In the genomic region with DNA sequence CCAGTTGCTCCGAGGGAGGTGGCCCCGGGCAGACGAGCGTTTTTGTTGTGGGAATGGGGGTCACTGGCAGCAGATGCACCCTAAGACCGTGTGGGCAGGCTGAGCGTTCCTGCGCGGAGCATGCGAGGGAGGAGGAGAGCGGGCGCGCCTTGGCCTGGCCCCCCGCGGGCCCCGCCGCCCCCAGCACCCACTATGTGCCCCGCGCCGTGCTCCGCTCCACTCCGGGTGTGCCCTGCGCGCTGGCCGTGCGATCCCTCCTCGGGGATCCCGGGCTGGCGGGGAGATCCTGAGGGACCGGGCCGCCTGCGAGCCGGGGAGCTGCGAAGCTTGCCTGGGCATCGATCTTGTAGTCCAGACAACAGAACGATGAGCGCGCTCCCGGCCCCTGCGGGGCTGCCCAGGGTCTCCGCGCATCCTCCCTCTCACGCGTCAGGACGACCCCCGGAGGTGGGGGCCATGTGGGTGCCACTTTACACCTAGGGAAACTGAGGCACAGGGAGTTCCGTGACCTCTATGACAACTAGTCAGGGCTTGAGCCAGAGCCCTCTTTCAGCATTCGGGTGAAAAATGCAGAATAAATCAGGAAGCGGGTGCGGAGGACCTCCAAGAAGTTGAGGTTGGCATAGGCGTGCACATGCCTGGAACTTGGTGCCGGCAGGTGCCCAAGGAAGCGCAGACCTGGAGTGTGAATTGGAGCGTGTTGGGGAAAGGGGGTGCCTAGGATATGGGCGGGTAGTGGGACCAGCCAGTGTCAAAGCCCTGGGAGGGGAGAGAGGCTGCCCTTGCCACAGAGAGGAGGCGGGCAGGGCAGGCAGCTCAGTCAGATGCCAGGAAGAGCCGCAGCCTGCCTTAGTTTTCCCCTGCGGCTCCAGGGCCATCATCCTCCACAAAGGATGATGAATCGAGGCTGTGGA, we compare ENCODE assay signal across 8 cellular contexts. TPM values are rescaled to one million over a fixed set of nuclear protein-coding genes. Genes with fewer than 3 reads are reported as not detected.
A peak's percentile ranks its signal among the peaks of the same experiment; 100 is the strongest.
DNase-seq lines count a peak whose midpoint lies in the region; ATAC-seq and TF ChIP-seq lines count a peak whose summit lies in the region.

No MANE protein-coding gene starts in this region.

- H2BK15ac ChIP-seq in mesendoderm (replicated peaks; ENCODE audit: low read depth), result no peak overlapping the region

- peak overlapping the region; percentile 99 for H3K56ac ChIP-seq in mesendoderm (ENCODE audit: low read length)

- intact Hi-C loops in colonic mucosa (cut with DNase I) (no loop called here), upper lobe of right lung (cut with DNase I) (no loop called here)

- peak overlapping the region; percentile 94 to 98 for H3K9ac ChIP-seq in colonic mucosa (ENCODE audit: low read depth in 2 of 2, low read length in 2 of 2)
- peak overlapping the region; percentile 96 for H3K9ac ChIP-seq in mesendoderm (ENCODE audit: low read length)

- H3K27me3 ChIP-seq in colonic mucosa, result no peaks in the 10 kb centered on the region
- no peaks in the 10 kb centered on the region for H3K27me3 ChIP-seq in mesendoderm (ENCODE audit: insufficient read depth, low read length, poor library complexity)
- H3K27me3 ChIP-seq in upper lobe of right lung, result no peaks in the 10 kb centered on the region

- H3K36me3 ChIP-seq in colonic mucosa, result no peaks in the 10 kb centered on the region
- H3K36me3 ChIP-seq in mesendoderm (ENCODE audit: control insufficient read depth, insufficient read depth, low read length), result no peaks in the 10 kb centered on the region
- H3K36me3 ChIP-seq in upper lobe of right lung, result no peaks in the 10 kb centered on the region

- H3K4me2 ChIP-seq in mesendoderm (ENCODE audit: low read length), result peak overlapping the region; percentile 86

- H2BK5ac ChIP-seq in mesendoderm (ENCODE audit: low read length), result peak overlapping the region; percentile 83

- peaks cover 24% of the 10 kb centered on the region for H3K79me2 ChIP-seq in mesendoderm (ENCODE audit: control insufficient read depth, insufficient read depth, low read length)

- DNase-seq in NCI-H345 (lab: John Stamatoyannopoulos, UW), result peak; percentile 21
- DNase-seq in NCI-H345 treated with DMSO at 0.1 percent for 48 hours (lab: John Stamatoyannopoulos, UW; ENCODE audit: unreplicated experiment), result no peak
- DNase-seq in NCI-H774 (lab: John Stamatoyannopoulos, UW), result peak; percentile 13
- peak; percentile 42 for DNase-seq in colonic mucosa
- peak; percentile 29 for DNase-seq in mesendoderm
- DNase-seq in upper lobe of right lung, result peak; percentile 76
- no peak for DNase-seq in SHP77 (lab: John Stamatoyannopoulos, UW)

- ATAC-seq in upper lobe of right lung (peak; percentile 4), HG02870 (IDR thresholded peaks at IDR 0.05; ENCODE audit: unreplicated experiment) (no peak)

- TF ChIP-seq CTCF in colonic mucosa (IDR thresholded peaks at IDR 0.05), result no peak
- TF ChIP-seq CTCF in upper lobe of right lung (IDR thresholded peaks at IDR 0.05), result no peak

- peak overlapping the region; percentile 88 for H4K8ac ChIP-seq in mesendoderm (ENCODE audit: low read depth, low read length)

- H3K79me1 ChIP-seq in mesendoderm (ENCODE audit: low read length), result peaks cover 10% of the 10 kb centered on the region

- H3K4me3 ChIP-seq in colonic mucosa (peak overlapping the region; percentile 78), mesendoderm (ENCODE audit: low read length) (peak overlapping the region; percentile 50), upper lobe of right lung (peak overlapping the region; percentile 83)

- H3K9me3 ChIP-seq in colonic mucosa, result no peaks in the 10 kb centered on the region
- H3K9me3 ChIP-seq in upper lobe of right lung, result no peaks in the 10 kb centered on the region

- H2BK120ac ChIP-seq in mesendoderm (ENCODE audit: low read depth, low read length), result peak overlapping the region; percentile 55

- no CpG with 5 or more reads among the region's 58 CpGs for WGBS in mesendoderm (ENCODE audit: extremely low coverage, insufficient coverage, low lambda C conversion rate)

- peak overlapping the region; percentile 99 for H3K27ac ChIP-seq in colonic mucosa
- H3K27ac ChIP-seq in mesendoderm (ENCODE audit: low read depth, low read length), result peak overlapping the region; percentile 99
- peak overlapping the region; percentile 99 for H3K27ac ChIP-seq in upper lobe of right lung

- peak overlapping the region; percentile 89 for H3K18ac ChIP-seq in mesendoderm (ENCODE audit: low read length)

- H3K4me1 ChIP-seq in colonic mucosa (peaks cover 16% of the 10 kb centered on the region), mesendoderm (ENCODE audit: control insufficient read depth, low read depth, low read length) (peaks cover 2% of the 10 kb centered on the region), upper lobe of right lung (peaks cover 31% of the 10 kb centered on the region)

- no peak overlapping the region for H4K5ac ChIP-seq in mesendoderm (ENCODE audit: low read length)

- H2AK5ac ChIP-seq in mesendoderm (ENCODE audit: low read length), result no peak overlapping the region

- peak overlapping the region; percentile 94 for H3K4ac ChIP-seq in mesendoderm (ENCODE audit: low read depth, low read length)

- H3K23ac ChIP-seq in mesendoderm (ENCODE audit: low read length), result peak overlapping the region; percentile 89

RNA-seq across cellular contexts. Expression of a gene that starts 1.3 kb away (rescaled TPM):
- total RNA-seq in colonic mucosa (10 to 100 TPM; 42.6 to 59.1 TPM), upper lobe of right lung (43.9 TPM)
- 34.7 TPM for polyA plus RNA-seq in mesendoderm (2013, experiment 1 of 2)
- polyA plus RNA-seq in mesendoderm (2013, experiment 2 of 2), result 34.3 TPM

RNA-seq across cellular contexts. Expression of a gene that starts 57.3 kb away (rescaled TPM):
- total RNA-seq in colonic mucosa (10 to 100 TPM; 55.3 to 66.6 TPM), upper lobe of right lung (26.7 TPM)
- 60.1 TPM for polyA plus RNA-seq in mesendoderm (2013, experiment 1 of 2)
- 61.6 TPM for polyA plus RNA-seq in mesendoderm (2013, experiment 2 of 2)

Comparison
In these comparisons a context has a peak if more than half of its experiments do, and no peak if none do; other contexts are left out.
1. DNase-seq: peak in NCI-H345 (single experiment), NCI-H774 (single experiment), colonic mucosa (single experiment), mesendoderm (single experiment) and upper lobe of right lung (single experiment); none in NCI-H345 treated with DMSO at 0.1 percent for 48 hours (single experiment) and SHP77 (0 of 2).
2. Peak in every context shown above with its lines, with median percentiles within 50 percentile points of each other: H3K27ac ChIP-seq and H3K4me3 ChIP-seq.